16 cellular contexts compared by ENCODE assay signal in genomic region chr3:187976361-187976900, GRCh38.
DNase-seq lines count a peak whose midpoint lies in the region; ATAC-seq and TF ChIP-seq lines count a peak whose summit lies in the region.
"Had no signal": no experiment of that assay in that cellular context is flagged by ENCODE, and none has a peak within 500 bp of the region (broad histone marks: within the 10 kb centered on the region; RNA-seq: fewer than 3 reads in every experiment).

No MANE protein-coding gene starts in this region.

- H3K4me1 Mint-ChIP-seq in activated CD8-positive, alpha-beta memory T cell treated with anti-CD3 and anti-CD28 coated beads, Interleukin-2, amount 10 ng/mL, durations not matched to agents 7 days and 5 days, result peaks cover 70% of the 10 kb centered on the region
- H3K4me1 Mint-ChIP-seq in activated naive CD8-positive, alpha-beta T cell (ENCODE audit: low read depth), result peaks cover 64% of the 10 kb centered on the region
- H3K4me1 Mint-ChIP-seq in stimulated activated effector memory CD8-positive, alpha-beta T cell treated with anti-CD3 and anti-CD28 coated beads, Interleukin-12 subunit alpha, Interleukin-12 subunit beta, amount 100 ng/mL, for 72 hours, result peaks cover 58% of the 10 kb centered on the region
- H3K4me1 Mint-ChIP-seq: neural crest cell had no signal

- no peak overlapping the region for H3K4me3 Mint-ChIP-seq in activated CD8-positive, alpha-beta memory T cell treated with anti-CD3 and anti-CD28 coated beads, Interleukin-2, amount 10 ng/mL, durations not matched to agents 7 days and 5 days
- H3K4me3 Mint-ChIP-seq in activated naive CD8-positive, alpha-beta T cell, result peak overlapping the region; percentile 48
- peak overlapping the region; percentile 60 for H3K4me3 Mint-ChIP-seq in stimulated activated effector memory CD8-positive, alpha-beta T cell treated with anti-CD3 and anti-CD28 coated beads, Interleukin-12 subunit alpha, Interleukin-12 subunit beta, amount 100 ng/mL, for 72 hours
- H3K4me3 Mint-ChIP-seq: neural crest cell had no signal

- no peaks in the 10 kb centered on the region for H3K9me3 ChIP-seq in SU-DHL-6 (ENCODE audit: insufficient read depth, low read length)
- H3K9me3 ChIP-seq in sigmoid colon, result peaks cover 0 to 4% (median 0%) of the 10 kb centered on the region in 4 donors
- no peaks in the 10 kb centered on the region for H3K9me3 ChIP-seq in testis
- H3K9me3 ChIP-seq: lower lobe of right lung had no signal

- WGBS in sigmoid colon, 2 donors, result 79 to 93% methylated on average over 6 of the region's 6 CpGs
- 86 to 88% methylated on average over 6 of the region's 6 CpGs for WGBS in testis, 2 donors

- no peak for TF ChIP-seq POLR2A in sigmoid colon (IDR thresholded peaks at IDR 0.05)
- no peak for TF ChIP-seq POLR2A in testis (IDR thresholded peaks at IDR 0.05)

- CTCF ChIA-PET in activated CD8-positive, alpha-beta memory T cell treated with anti-CD3 and anti-CD28 coated beads, Interleukin-2, amount 10 ng/mL, durations not matched to agents 7 days and 5 days (lab: Charles Lee), result interaction anchor here (0.5 to 4.6 kb wide), 10 partner anchors 15 to 979 kb away, joined by 3 to 37 read pairs (median 6); partner anchors contain the start of gene BCL6

- no peaks in the 10 kb centered on the region for H3K36me3 ChIP-seq in SU-DHL-6 (ENCODE audit: low read length)
- H3K36me3 ChIP-seq in sigmoid colon, result no peaks in the 10 kb centered on the region
- no peaks in the 10 kb centered on the region for H3K36me3 ChIP-seq in testis (ENCODE audit: low read depth, missing control alignments)
- H3K36me3 ChIP-seq: lower lobe of right lung had no signal

- H3K27me3 ChIP-seq in SU-DHL-6 (ENCODE audit: low read length) (no peaks in the 10 kb centered on the region), sigmoid colon (no peaks in the 10 kb centered on the region), testis (no peaks in the 10 kb centered on the region)

- no peaks in the 10 kb centered on the region for H3K4me1 ChIP-seq in sigmoid colon
- H3K4me1 ChIP-seq in testis, result no peaks in the 10 kb centered on the region
- H3K4me1 ChIP-seq: lower lobe of right lung had no signal

- intact Hi-C loops in sigmoid colon (cut with DNase I), result no loop called here
- intact Hi-C loops in testis (cut with DNase I; ENCODE audit: low total_unique reads), result no loop called here

- TF ChIP-seq EP300 in sigmoid colon (IDR thresholded peaks at IDR 0.05), result no peak

- H3K4me2 ChIP-seq in SU-DHL-6 (ENCODE audit: low read depth, low read length, poor library complexity, severe bottlenecking), result peak overlapping the region; percentile 89

- peak overlapping the region; percentile 89 for H3K27ac Mint-ChIP-seq in activated CD8-positive, alpha-beta memory T cell treated with anti-CD3 and anti-CD28 coated beads, Interleukin-2, amount 10 ng/mL, durations not matched to agents 7 days and 5 days
- peak overlapping the region; percentile 98 for H3K27ac Mint-ChIP-seq in activated naive CD8-positive, alpha-beta T cell
- H3K27ac Mint-ChIP-seq in stimulated activated effector memory CD8-positive, alpha-beta T cell treated with anti-CD3 and anti-CD28 coated beads, Interleukin-12 subunit alpha, Interleukin-12 subunit beta, amount 100 ng/mL, for 72 hours, result peak overlapping the region; percentile 90

- no peak for TF ChIP-seq CTCF in SU-DHL-6 (IDR thresholded peaks at IDR 0.05; ENCODE audit: insufficient read depth, low read length, poor library complexity, severe bottlenecking)
- TF ChIP-seq CTCF in sigmoid colon (IDR thresholded peaks at IDR 0.05), result no peak
- TF ChIP-seq CTCF in testis (IDR thresholded peaks at IDR 0.05), result no peak

- H3K4me3 ChIP-seq in SU-DHL-6 (ENCODE audit: insufficient read depth, low read length, poor library complexity, severe bottlenecking) (peak overlapping the region; percentile 21), sigmoid colon (no peak overlapping the region), testis (no peak overlapping the region)
- H3K4me3 ChIP-seq: lower lobe of right lung had no signal

- H3K27ac ChIP-seq in SU-DHL-6 (ENCODE audit: low read depth, low read length) (peak overlapping the region; percentile 100), sigmoid colon (no peak overlapping the region), testis (no peak overlapping the region)
- H3K27ac ChIP-seq: lower lobe of right lung had no signal

- H3K9ac ChIP-seq in SU-DHL-6 (ENCODE audit: low read length), result peak overlapping the region; percentile 66

- no peaks in the 10 kb centered on the region for H3K27me3 Mint-ChIP-seq in activated CD8-positive, alpha-beta memory T cell treated with anti-CD3 and anti-CD28 coated beads, Interleukin-2, amount 10 ng/mL, durations not matched to agents 7 days and 5 days
- H3K27me3 Mint-ChIP-seq in activated naive CD8-positive, alpha-beta T cell, result no peaks in the 10 kb centered on the region

- no peak for DNase-seq in activated CD8-positive, alpha-beta memory T cell treated with anti-CD3 and anti-CD28 coated beads, Interleukin-2, amount 10 ng/mL, durations not matched to agents 7 days and 5 days
- no peak for DNase-seq in activated CD8-positive, alpha-beta memory T cell treated with anti-CD3 and anti-CD28 coated beads, Interleukin-2, amount 50 U/mL, for 48 hours
- no peak for DNase-seq in stimulated activated effector memory CD8-positive, alpha-beta T cell treated with anti-CD3 and anti-CD28 coated beads, Interleukin-12 subunit alpha, Interleukin-12 subunit beta, amount 100 ng/mL, for 72 hours (ENCODE audit: low spot score in 2 of 2)
- DNase-seq in NCI-H510A (lab: John Stamatoyannopoulos, UW), result no peak
- DNase-seq in sigmoid colon, result no peak
- no peak for DNase-seq in testis
- DNase-seq: dermis blood vessel endothelial cell, DMS153, lower lobe of right lung, NCI-H1092 treated with DMSO at 0.1 percent for 48 hours, NCI-H345 had no signal

- no peak overlapping the region for H2AFZ ChIP-seq in SU-DHL-6 (ENCODE audit: low read depth, low read length, severe bottlenecking)

- H3K9me3 Mint-ChIP-seq in activated CD8-positive, alpha-beta memory T cell treated with anti-CD3 and anti-CD28 coated beads, Interleukin-2, amount 10 ng/mL, durations not matched to agents 7 days and 5 days (ENCODE audit: low read depth), result peaks cover 4% of the 10 kb centered on the region
- no peaks in the 10 kb centered on the region for H3K9me3 Mint-ChIP-seq in activated naive CD8-positive, alpha-beta T cell (ENCODE audit: low read depth)
- peaks cover 3% of the 10 kb centered on the region for H3K9me3 Mint-ChIP-seq in stimulated activated effector memory CD8-positive, alpha-beta T cell treated with anti-CD3 and anti-CD28 coated beads, Interleukin-12 subunit alpha, Interleukin-12 subunit beta, amount 100 ng/mL, for 72 hours

- peaks cover 12% of the 10 kb centered on the region; the same call in 1 of the 2 replicates for H3K79me2 ChIP-seq in SU-DHL-6 (ENCODE audit: insufficient read depth, low read length)

- H3K9me2 ChIP-seq in SU-DHL-6 (replicated peaks; ENCODE audit: insufficient read depth, low read length), result no peaks in the 10 kb centered on the region

- no peaks in the 10 kb centered on the region for H4K20me1 ChIP-seq in SU-DHL-6 (ENCODE audit: low read depth, low read length)

- peaks cover 10% of the 10 kb centered on the region for H3K36me3 Mint-ChIP-seq in activated CD8-positive, alpha-beta memory T cell treated with anti-CD3 and anti-CD28 coated beads, Interleukin-2, amount 10 ng/mL, durations not matched to agents 7 days and 5 days
- peaks cover 2% of the 10 kb centered on the region for H3K36me3 Mint-ChIP-seq in activated naive CD8-positive, alpha-beta T cell
- H3K36me3 Mint-ChIP-seq in stimulated activated effector memory CD8-positive, alpha-beta T cell treated with anti-CD3 and anti-CD28 coated beads, Interleukin-12 subunit alpha, Interleukin-12 subunit beta, amount 100 ng/mL, for 72 hours, result no peaks in the 10 kb centered on the region

- no peak for ATAC-seq in activated CD8-positive, alpha-beta memory T cell treated with anti-CD3 and anti-CD28 coated beads, Interleukin-2, amount 10 ng/mL, durations not matched to agents 7 days and 5 days
- peak; percentile 83 for ATAC-seq in stimulated activated effector memory CD8-positive, alpha-beta T cell treated with anti-CD3 and anti-CD28 coated beads, Interleukin-12 subunit alpha, Interleukin-12 subunit beta, amount 100 ng/mL, for 72 hours
- ATAC-seq: HepG2, Panc1 had no signal

- H3F3A ChIP-seq in SU-DHL-6 (ENCODE audit: insufficient read depth), result peaks cover 99% of the 10 kb centered on the region
